ENCODE assay signal across 8 cellular contexts in genomic region chr1:35769188-35769758, GRCh38. TPM values are rescaled to one million over a fixed set of nuclear protein-coding genes. Genes with fewer than 3 reads are reported as not detected.
A peak's percentile ranks its signal among the peaks of the same experiment; 100 is the strongest.
DNase-seq lines count a peak whose midpoint lies in the region; ATAC-seq, FAIRE-seq and TF ChIP-seq lines count a peak whose summit lies in the region.

No MANE protein-coding gene starts in this region.

- peak; percentile 94 for DNase-seq in GM10248 (ENCODE audit: extremely low spot score)
- peak; percentile 73 for DNase-seq in HFFc6
- DNase-seq in NAMALWA (ENCODE audit: low spot score), result peak; percentile 94
- peak; percentile 16 for DNase-seq in SK-N-MC (ENCODE audit: low read depth, low spot score)
- DNase-seq in activated naive CD4-positive, alpha-beta T cell treated with anti-CD3 and anti-CD28 coated beads, Interleukin-2, amount 50 U/mL, for 72 hours (ENCODE audit: low spot score in 2 of 2), result peak; percentile 85 to 88
- peak; percentile 91 for DNase-seq in Right ventricle myocardium superior
- peak; percentile 83 to 93 (median 90) for DNase-seq in pancreas
- peak; percentile 64 to 89 for DNase-seq in tibial artery

- H3K4me1 Mint-ChIP-seq in HFFc6 (ENCODE audit: low read depth), result peaks cover 18% of the 10 kb centered on the region

- H3K36me3 Mint-ChIP-seq in HFFc6 (ENCODE audit: low read depth), result no peaks in the 10 kb centered on the region
- peaks cover 2 to 7% of the 10 kb centered on the region in 2 donors for H3K36me3 Mint-ChIP-seq in activated naive CD4-positive, alpha-beta T cell treated with anti-CD3 and anti-CD28 coated beads, Interleukin-2, amount 50 U/mL, for 72 hours

- peak overlapping the region; percentile 76 for H3K27ac Mint-ChIP-seq in HFFc6
- H3K27ac Mint-ChIP-seq in activated naive CD4-positive, alpha-beta T cell treated with anti-CD3 and anti-CD28 coated beads, Interleukin-2, amount 50 U/mL, for 72 hours, result peak overlapping the region; percentile 34 to 89

- no peaks in the 10 kb centered on the region for H3K9me3 ChIP-seq in SK-N-MC (ENCODE audit: low read depth, low read length)
- no peaks in the 10 kb centered on the region for H3K9me3 ChIP-seq in pancreas
- H3K9me3 ChIP-seq in tibial artery, result no peaks in the 10 kb centered on the region

- H3K4me3 ChIP-seq in SK-N-MC (peak overlapping the region; percentile 96), pancreas (peak overlapping the region; percentile 72 to 89 (median 88)), tibial artery (peak overlapping the region; percentile 74 to 90)

- peaks cover 0 to 5% (median 0%) of the 10 kb centered on the region in 3 donors for H3K4me1 ChIP-seq in pancreas
- no peaks in the 10 kb centered on the region for H3K4me1 ChIP-seq in tibial artery

- peak overlapping the region; percentile 98 for H3K4me3 Mint-ChIP-seq in HFFc6

- no peak for FAIRE-seq in pancreas (lab: Jason Lieb, UNC)

- H3K27me3 ChIP-seq in pancreas, result no peaks in the 10 kb centered on the region
- no peaks in the 10 kb centered on the region for H3K27me3 ChIP-seq in tibial artery

- CTCF ChIA-PET in GM10248 (lab: Yijun Ruan, JAX), result interaction anchor here (0.9 to 10.6 kb wide), 17 partner anchors 10 to 916 kb away, joined by 3 to 93 read pairs (median 5); no protein-coding TSS in a partner anchor

- 0% methylated on average over 32 to 58 of the region's 58 CpGs for WGBS in pancreas, 2 donors

- TF ChIP-seq CTCF in GM10248 (IDR thresholded peaks at IDR 0.05; ENCODE audit: control extremely low read depth, extremely low read depth, low read depth, missing control alignments) (no peak), HFFc6 (IDR thresholded peaks at IDR 0.05) (peak; percentile 30; the same call in 1 of the 2 replicates), pancreas (IDR thresholded peaks at IDR 0.05) (no peak), tibial artery (IDR thresholded peaks at IDR 0.05) (peak; percentile 4 to 5)

- H3K9ac ChIP-seq in SK-N-MC (ENCODE audit: insufficient read length), result peak overlapping the region; percentile 91

- peaks cover 13% of the 10 kb centered on the region for H3K36me3 ChIP-seq in SK-N-MC (ENCODE audit: insufficient read depth, low read length)
- H3K36me3 ChIP-seq in pancreas, result no peaks in the 10 kb centered on the region
- no peaks in the 10 kb centered on the region for H3K36me3 ChIP-seq in tibial artery

- POLR2A ChIA-PET in GM10248 (lab: Yijun Ruan, JAX), result interaction anchor here (0.5 to 1.5 kb wide), 3 partner anchors 13 to 483 kb away, joined by 3 to 11 read pairs (median 6); no protein-coding TSS in a partner anchor

- H3K27me3 Mint-ChIP-seq in HFFc6 (ENCODE audit: insufficient read depth), result peaks cover 1% of the 10 kb centered on the region

- H3K9me3 Mint-ChIP-seq in HFFc6, result no peaks in the 10 kb centered on the region
- no peaks in the 10 kb centered on the region for H3K9me3 Mint-ChIP-seq in activated naive CD4-positive, alpha-beta T cell treated with anti-CD3 and anti-CD28 coated beads, Interleukin-2, amount 50 U/mL, for 72 hours

- intact Hi-C loops in Right ventricle myocardium superior (cut with DNase I), result no loop called here
- intact Hi-C loops in pancreas (cut with DNase I), result no loop called here
- intact Hi-C loops in tibial artery (cut with DNase I; ENCODE audit: low total_unique reads), result no loop called here

- H3K27ac ChIP-seq in SK-N-MC, result peak overlapping the region; percentile 49; the same call in 1 of the 2 replicates
- peak overlapping the region; percentile 43 to 82 (median 74) for H3K27ac ChIP-seq in pancreas
- H3K27ac ChIP-seq in tibial artery, result peak overlapping the region; percentile 56 to 72

- peak; percentile 84 to 86 for ATAC-seq in activated naive CD4-positive, alpha-beta T cell treated with anti-CD3 and anti-CD28 coated beads, Interleukin-2, amount 50 U/mL, for 72 hours
- ATAC-seq in Right ventricle myocardium superior (ENCODE audit: poor library complexity), result peak; percentile 95
- ATAC-seq in pancreas, result peak; percentile 92 to 97 (median 94)

RNA-seq across cellular contexts. Expression of gene CLSPN, which starts 0.5 kb away (rescaled TPM):
- total RNA-seq in HFFc6 (2021; fragmentation: NEBNext Ultra II Directional; extraction: Animal tissue kit (Norgen Biotek cat#: 25700)), result 10 to 100 TPM; 13.5 to 30.1 (median 27.3) TPM
- total RNA-seq in activated naive CD4-positive, alpha-beta T cell treated with anti-CD3 and anti-CD28 coated beads, Interleukin-2, amount 50 U/mL, for 72 hours, result 10 to 100 TPM; 39.8 to 78.9 TPM
- total RNA-seq in Right ventricle myocardium superior, result 1.1 TPM
- total RNA-seq in pancreas, result under 1 TPM in 5 of 6 donors, not detected in 1; 0.12 to 1.00 (median 0.49) TPM
- polyA plus RNA-seq in pancreas, result under 1 TPM in 1 of 2 donors, not detected in 1; 0.23 TPM

RNA-seq across cellular contexts. Expression of gene AGO4, which starts 38.5 kb away (rescaled TPM):
- total RNA-seq in HFFc6 (2021; fragmentation: NEBNext Ultra II Directional; extraction: Animal tissue kit (Norgen Biotek cat#: 25700)), result 1 to 10 TPM; 3.6 to 6.9 (median 6.3) TPM
- total RNA-seq in activated naive CD4-positive, alpha-beta T cell treated with anti-CD3 and anti-CD28 coated beads, Interleukin-2, amount 50 U/mL, for 72 hours, result 1 to 10 TPM; 3.9 to 6.5 TPM
- 20.2 TPM for total RNA-seq in Right ventricle myocardium superior
- 10 to 100 TPM in 1 of 6 donors, 1 to 10 TPM in 5; 3.2 to 10.7 (median 7.2) TPM for total RNA-seq in pancreas
- 1 to 10 TPM; 4.9 to 6.0 TPM for polyA plus RNA-seq in pancreas

RNA-seq across cellular contexts. Expression of gene C1orf216, which starts 50.6 kb away (rescaled TPM):
- total RNA-seq in HFFc6 (2021; fragmentation: NEBNext Ultra II Directional; extraction: Animal tissue kit (Norgen Biotek cat#: 25700)), result 10 to 100 TPM; 21.0 to 22.4 (median 21.8) TPM
- total RNA-seq in activated naive CD4-positive, alpha-beta T cell treated with anti-CD3 and anti-CD28 coated beads, Interleukin-2, amount 50 U/mL, for 72 hours, result 10 to 100 TPM; 14.2 to 17.4 TPM
- total RNA-seq in Right ventricle myocardium superior (10.4 TPM), pancreas (1 to 10 TPM; 1.5 to 5.2 (median 2.5) TPM)
- 1 to 10 TPM; 3.3 to 3.7 TPM for polyA plus RNA-seq in pancreas

Comparison
In these comparisons a context has a peak if more than half of its experiments do, and no peak if none do; other contexts are left out.
1. Peak in every context shown above with its lines: DNase-seq, ATAC-seq, H3K4me3 ChIP-seq and H3K27ac ChIP-seq.
2. DNase-seq: peak in every context shown above with its lines; median percentile 94 in GM10248; 94 in NAMALWA; 91 in Right ventricle myocardium superior; 90 in pancreas; 86 in activated naive CD4-positive, alpha-beta T cell treated with anti-CD3 and anti-CD28 coated beads, Interleukin-2, amount 50 U/mL, for 72 hours; 76 in tibial artery; 73 in HFFc6; 16 in SK-N-MC.
3. CTCF ChIP-seq: peak in HFFc6 (single experiment) and tibial artery (2 of 2); none in GM10248 (single experiment) and pancreas (0 of 4).